ENCODE assay signal across 13 cellular contexts in the genomic region with DNA sequence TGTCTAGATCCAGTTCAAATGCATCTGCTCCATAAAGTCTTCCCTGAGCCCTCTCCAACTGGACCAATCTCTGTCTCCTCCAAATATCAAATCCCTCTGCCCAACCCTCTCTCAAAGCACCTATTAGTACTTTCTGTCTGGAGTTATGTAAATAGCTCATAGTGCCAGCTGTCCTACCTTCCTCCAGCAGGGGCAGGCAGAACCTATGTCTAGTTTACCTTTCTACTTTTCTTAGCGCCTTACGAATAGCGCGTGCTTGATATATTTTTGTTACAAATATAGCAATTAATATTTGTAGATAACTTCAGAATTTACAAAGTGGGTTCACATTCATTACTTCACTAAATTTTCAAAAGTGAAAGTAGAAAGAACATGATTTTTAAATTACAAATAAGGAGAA. TPM values are rescaled to one million over a fixed set of nuclear protein-coding genes. Genes with fewer than 3 reads are reported as not detected.
DNase-seq lines count a peak whose midpoint lies in the region; TF ChIP-seq lines count a peak whose summit lies in the region.
"Had no signal": no experiment of that assay in that cellular context is flagged by ENCODE, and none has a peak within 500 bp of the region (broad histone marks: within the 10 kb centered on the region; RNA-seq: fewer than 3 reads in every experiment).

No MANE protein-coding gene starts in this region.

- no peaks in the 10 kb centered on the region for H3K36me3 Mint-ChIP-seq in neural crest cell (ENCODE audit: low read depth)

- H3K4me1 Mint-ChIP-seq in neural crest cell, result no peaks in the 10 kb centered on the region

- H3K27me3 Mint-ChIP-seq in neural crest cell (ENCODE audit: low read depth), result no peaks in the 10 kb centered on the region

- H3K9me3 Mint-ChIP-seq in neural crest cell, result no peaks in the 10 kb centered on the region

- DNase-seq in GM06990 (ENCODE audit: extremely low read depth, insufficient read length), result no peak
- no peak for DNase-seq in LNCaP clone FGC (ENCODE audit: low read depth)
- DNase-seq in choroid plexus epithelial cell (ENCODE audit: low read depth), result no peak
- no peak for DNase-seq in neural crest cell (ENCODE audit: low read depth, low spot score)
- DNase-seq in OCI-M2 (lab: John Stamatoyannopoulos, UW; ENCODE audit: unreplicated experiment), result no peak
- no peak for DNase-seq in foreskin fibroblast
- no peak for DNase-seq in activated gamma-delta T cell treated with Interleukin-2 at 50 U/mL for 16 hours
- no peak for DNase-seq in activated CD4-positive, alpha-beta T cell treated with anti-CD3 and anti-CD28 coated beads, Interleukin-2, amount 50 U/mL, for 48 hours
- DNase-seq: activated T-cell treated with anti-CD3 and anti-CD28 coated beads for 4 hours; aorta; NK-92 treated with Interleukin-12 subunit alpha and Interleukin-12 subunit beta, amount 100 ng/mL, for 24 hours; posterior cingulate gyrus had no signal

- TF ChIP-seq CTCF in GM06990 (IDR thresholded peaks at IDR 0.05; ENCODE audit: insufficient read depth, low read length, poor library complexity, severe bottlenecking) (peak; percentile 20), LNCaP clone FGC (IDR thresholded peaks at IDR 0.05; ENCODE audit: control insufficient read depth, extremely low read depth, insufficient read depth) (peak; percentile 44), choroid plexus epithelial cell (conservative IDR thresholded peaks at IDR 0.05; ENCODE audit: low read depth, low read length) (peak; percentile 42), neural crest cell (conservative IDR thresholded peaks at IDR 0.05) (peak; percentile 47), foreskin fibroblast (IDR thresholded peaks at IDR 0.05; ENCODE audit: low read depth, low read length) (no peak)

- H3K4me3 Mint-ChIP-seq in neural crest cell, result no peak overlapping the region

- no peaks in the 10 kb centered on the region for H3K27me3 ChIP-seq in GM06990 (replicated peaks; ENCODE audit: control insufficient read depth, insufficient read depth, low read length)
- H3K27me3 ChIP-seq: tibial nerve had no signal

- H3K4me3 ChIP-seq in GM06990 (replicated peaks; ENCODE audit: low read depth, low read length), result no peak overlapping the region
- no peak overlapping the region for H3K4me3 ChIP-seq in LNCaP clone FGC (ENCODE audit: low read depth, low read length)
- no peak overlapping the region for H3K4me3 ChIP-seq in choroid plexus epithelial cell (ENCODE audit: low read depth, low read length)
- no peak overlapping the region for H3K4me3 ChIP-seq in foreskin fibroblast (ENCODE audit: low read depth in 1 of 2, low read length in 2 of 2)
- H3K4me3 ChIP-seq: tibial nerve had no signal

- no peak overlapping the region for H3K27ac Mint-ChIP-seq in neural crest cell (ENCODE audit: unreplicated experiment)

- H3K36me3 ChIP-seq in GM06990 (ENCODE audit: control insufficient read depth, insufficient read depth, low read length), result no peaks in the 10 kb centered on the region
- H3K36me3 ChIP-seq: tibial nerve had no signal

RNA-seq across cellular contexts. Expression of gene CCDC80, which starts 14.0 kb away (rescaled TPM):
- 42.1 and 49.8 TPM in 2 replicates for total RNA-seq in neural crest cell
